Comparison of ENCODE assay signal across 1 cellular context in genomic region chr19:56253737-56254136, GRCh38.
TF ChIP-seq lines count a peak whose summit lies in the region.

No MANE protein-coding gene starts in this region.

TF ChIP-seq in H1, 55 proteins besides CTCF, POLR2A, EP300 and RAD21:
- TF ChIP-seq SP4 (IDR thresholded peaks at IDR 0.05; ENCODE audit: low read length): no peak
- TF ChIP-seq POU5F1 (IDR thresholded peaks at IDR 0.05; ENCODE audit: low read depth, low read length): no peak
- no peak for TF ChIP-seq SIRT6 (IDR thresholded peaks at IDR 0.05; ENCODE audit: low read length)
- no peak for TF ChIP-seq MAFK (IDR thresholded peaks at IDR 0.05; ENCODE audit: low read depth, low read length)
- no peak for TF ChIP-seq GTF2F1 (IDR thresholded peaks at IDR 0.05; ENCODE audit: borderline replicate concordance, low read depth, low read length)
- no peak for TF ChIP-seq KDM5A (IDR thresholded peaks at IDR 0.05; ENCODE audit: low read length)
- TF ChIP-seq HDAC2 (IDR thresholded peaks at IDR 0.05; ENCODE audit: borderline replicate concordance in 1 of 2, low read depth in 2 of 2, low read length in 2 of 2): no peak
- TF ChIP-seq NANOG (IDR thresholded peaks at IDR 0.05; ENCODE audit: insufficient read depth, low read depth, low read length, poor library complexity, severe bottlenecking): no peak
- TF ChIP-seq CHD1 (IDR thresholded peaks at IDR 0.05; ENCODE audit: low read depth, low read length): no peak
- TF ChIP-seq HDAC6 (IDR thresholded peaks at IDR 0.05; ENCODE audit: low read depth, low read length): no peak
- TF ChIP-seq GABPA (IDR thresholded peaks at IDR 0.05; ENCODE audit: borderline replicate concordance, insufficient read depth, low read length): no peak
- no peak for TF ChIP-seq SP2 (IDR thresholded peaks at IDR 0.05; ENCODE audit: low read length)
- TF ChIP-seq SIN3A (conservative IDR thresholded peaks at IDR 0.05 in 1 of 2, IDR thresholded peaks at IDR 0.05 in 1 of 2; ENCODE audit: low read depth in 1 of 2, low read length in 2 of 2): no peak
